ENCODE assay signal across 9 cellular contexts in the genomic region with DNA sequence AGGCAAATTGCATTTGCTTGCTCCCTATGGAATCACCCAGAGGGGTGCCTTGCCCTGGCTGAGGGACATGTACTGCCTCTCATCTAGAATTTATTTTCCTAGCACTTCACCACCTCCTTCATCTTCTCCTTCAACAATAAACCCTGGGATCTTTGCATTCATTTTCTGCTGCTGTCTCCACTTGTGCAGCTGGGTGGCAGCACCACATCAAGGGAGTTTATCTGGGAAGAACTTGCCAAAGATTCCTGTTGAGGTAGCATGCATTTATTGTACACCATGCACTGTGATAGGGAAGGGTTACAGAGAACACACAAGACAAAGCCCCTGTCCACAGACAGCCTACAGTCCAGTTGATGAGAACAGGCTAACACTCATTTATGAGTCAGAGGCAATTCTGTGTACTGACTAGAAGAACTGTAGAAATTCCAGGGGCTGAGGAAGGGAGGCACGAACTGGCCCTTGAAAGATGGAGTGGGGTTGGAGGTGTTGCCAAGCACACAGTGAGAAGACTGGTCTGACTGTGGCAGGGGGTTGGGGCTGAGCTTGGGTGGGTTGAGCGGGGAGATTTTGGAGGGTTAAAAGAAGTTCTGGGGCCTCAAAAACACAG. TPM values are rescaled to one million over a fixed set of nuclear protein-coding genes. Genes with fewer than 3 reads are reported as not detected.
A peak's percentile ranks its signal among the peaks of the same experiment; 100 is the strongest.
DNase-seq lines count a peak whose midpoint lies in the region; ATAC-seq, FAIRE-seq and TF ChIP-seq lines count a peak whose summit lies in the region.
"Had no signal": no experiment of that assay in that cellular context is flagged by ENCODE, and none has a peak within 500 bp of the region (broad histone marks: within the 10 kb centered on the region; RNA-seq: fewer than 3 reads in every experiment).

No MANE protein-coding gene starts in this region.

- ATAC-seq in activated naive CD8-positive, alpha-beta T cell treated with anti-CD3 and anti-CD28 coated beads, Interleukin-2, amount 10 ng/mL, durations not matched to agents 7 days and 5 days (ENCODE audit: low read depth) = no peak
- ATAC-seq in GM19035 (IDR thresholded peaks at IDR 0.05; ENCODE audit: unreplicated experiment) (no peak), T-helper 17 cell (no peak)

- no peak for DNase-seq in activated naive CD8-positive, alpha-beta T cell treated with anti-CD3 and anti-CD28 coated beads, Interleukin-2, amount 10 ng/mL, durations not matched to agents 7 days and 5 days
- DNase-seq in activated naive CD8-positive, alpha-beta T cell treated with anti-CD3 and anti-CD28 coated beads for 36 hours = no peak
- DNase-seq in endothelial cell of umbilical vein (ENCODE audit: low read depth, low spot score) (peak; percentile 56), neuronal stem cell (ENCODE audit: low spot score) (peak; percentile 8), KG1 (lab: John Stamatoyannopoulos, UW) (no peak), T-helper 17 cell (no peak)

- H3K23ac ChIP-seq in neuronal stem cell (ENCODE audit: low read depth, low read length, poor library complexity) = no peak overlapping the region

- H3K4ac ChIP-seq in neuronal stem cell (ENCODE audit: low read length) = no peak overlapping the region

- peak; percentile 85 for TF ChIP-seq CTCF in OCI-LY3 (IDR thresholded peaks at IDR 0.05; ENCODE audit: low read depth, low read length)
- peak; percentile 41 to 52 for TF ChIP-seq CTCF in endothelial cell of umbilical vein (IDR thresholded peaks at IDR 0.05; ENCODE audit: extremely low read depth in 1 of 2, insufficient read depth in 1 of 2, low read depth in 1 of 2, low read length in 2 of 2)

- no peak overlapping the region for H3K18ac ChIP-seq in neuronal stem cell (ENCODE audit: low read length)

- H3K9ac ChIP-seq in OCI-LY3 (ENCODE audit: low read length) = no peak overlapping the region
- H3K9ac ChIP-seq in endothelial cell of umbilical vein (replicated peaks; ENCODE audit: extremely low read depth, insufficient read depth, low read length) = no peak overlapping the region
- no peak overlapping the region for H3K9ac ChIP-seq in neuronal stem cell (ENCODE audit: low read depth, low read length, poor library complexity)

- BruUV-seq in endothelial cell of umbilical vein (replicated peaks; lab: Mats Ljungman, UMichigan) = no TSS peak

- no peak overlapping the region for H4K91ac ChIP-seq in neuronal stem cell (ENCODE audit: low read depth, low read length, poor library complexity)

- peak; percentile 83 for FAIRE-seq in endothelial cell of umbilical vein (lab: Jason Lieb, UNC)
- FAIRE-seq: colon had no signal

- H2BK12ac ChIP-seq in neuronal stem cell (ENCODE audit: low read length) = no peak overlapping the region

- H3K79me2 ChIP-seq in OCI-LY3 (ENCODE audit: low read length) (no peaks in the 10 kb centered on the region), endothelial cell of umbilical vein (ENCODE audit: control insufficient read depth, insufficient read depth, low read length) (no peaks in the 10 kb centered on the region)

- H4K8ac ChIP-seq in neuronal stem cell (ENCODE audit: low read depth, low read length) = no peak overlapping the region

- H3K4me3 ChIP-seq in OCI-LY3 (ENCODE audit: low read length) = no peak overlapping the region
- H3K4me3 ChIP-seq in endothelial cell of umbilical vein (replicated peaks in 1 of 3; ENCODE audit: insufficient read depth in 1 of 3, low read depth in 1 of 3, low read length in 3 of 3) = no peak overlapping the region
- no peak overlapping the region for H3K4me3 ChIP-seq in neuronal stem cell (ENCODE audit: low read length in 2 of 2)

- WGBS in neuronal stem cell (ENCODE audit: extremely low coverage in 2 of 2, insufficient read length in 2 of 2, insufficient replicate concordance in 1 of 2), 2 donors = no CpG with 5 or more reads among the region's 2 CpGs

- H4K20me1 ChIP-seq in OCI-LY3 (ENCODE audit: insufficient read depth, low read length) (no peaks in the 10 kb centered on the region; the same call in 1 of the 2 replicates), endothelial cell of umbilical vein (replicated peaks; ENCODE audit: control insufficient read depth, extremely low read depth, insufficient read depth, low read length) (no peaks in the 10 kb centered on the region)

- no peaks in the 10 kb centered on the region for H3K79me1 ChIP-seq in neuronal stem cell (ENCODE audit: low read depth, low read length)

- TF ChIP-seq POLR2A in endothelial cell of umbilical vein (IDR thresholded peaks at IDR 0.05; ENCODE audit: low read depth, low read length) = no peak

- no peak overlapping the region for H3K14ac ChIP-seq in neuronal stem cell (ENCODE audit: low read length)

- no peaks in the 10 kb centered on the region for H3K9me1 ChIP-seq in endothelial cell of umbilical vein (replicated peaks; ENCODE audit: control insufficient read depth, extremely low read depth, insufficient read depth, low read length)

- H3K27ac ChIP-seq in OCI-LY3 (ENCODE audit: low read length) = no peak overlapping the region
- H3K27ac ChIP-seq in endothelial cell of umbilical vein (ENCODE audit: insufficient read depth, low read depth, low read length) = no peak overlapping the region
- no peak overlapping the region for H3K27ac ChIP-seq in neuronal stem cell (replicated peaks; ENCODE audit: low read length)

- H3K27ac Mint-ChIP-seq in activated naive CD8-positive, alpha-beta T cell treated with anti-CD3 and anti-CD28 coated beads, Interleukin-2, amount 10 ng/mL, durations not matched to agents 7 days and 5 days = peak overlapping the region; percentile 31
- H3K27ac Mint-ChIP-seq in activated naive CD8-positive, alpha-beta T cell treated with anti-CD3 and anti-CD28 coated beads for 36 hours = no peak overlapping the region
- no peak overlapping the region for H3K27ac Mint-ChIP-seq in T-helper 17 cell

- CTCF ChIA-PET in endothelial cell of umbilical vein (lab: Charles Lee) = interaction anchor here (1.0 to 2.1 kb wide), 10 partner anchors 8 to 372 kb away, joined by 3 to 7 read pairs (median 3); a partner anchor contains a TSS

- dilution Hi-C loops in endothelial cell of umbilical vein (cut with MboI; ENCODE audit: extremely low pct_ligation_motif_present, low sequenced_read_pairs) = no loop called here

- peaks cover 8% of the 10 kb centered on the region for H3K36me3 Mint-ChIP-seq in activated naive CD8-positive, alpha-beta T cell treated with anti-CD3 and anti-CD28 coated beads, Interleukin-2, amount 10 ng/mL, durations not matched to agents 7 days and 5 days
- no peaks in the 10 kb centered on the region for H3K36me3 Mint-ChIP-seq in activated naive CD8-positive, alpha-beta T cell treated with anti-CD3 and anti-CD28 coated beads for 36 hours
- H3K36me3 Mint-ChIP-seq in T-helper 17 cell (ENCODE audit: low read depth) = peaks cover 6% of the 10 kb centered on the region

- H3K27me3 ChIP-seq in OCI-LY3 (ENCODE audit: low read depth, low read length) (no peaks in the 10 kb centered on the region), endothelial cell of umbilical vein (ENCODE audit: control insufficient read depth in 2 of 2, insufficient read depth in 2 of 2, low read length in 2 of 2) (no peaks in the 10 kb centered on the region), neuronal stem cell (ENCODE audit: control insufficient read depth in 3 of 3, insufficient read depth in 3 of 3, low read depth in 1 of 3, low read length in 3 of 3) (no peaks in the 10 kb centered on the region)

- H3K4me2 ChIP-seq in OCI-LY3 (ENCODE audit: low read length) = no peak overlapping the region
- H3K4me2 ChIP-seq in endothelial cell of umbilical vein (ENCODE audit: insufficient read depth, low read length) = no peak overlapping the region
- H3K4me2 ChIP-seq in neuronal stem cell (ENCODE audit: insufficient read depth, low read length, poor library complexity, severe bottlenecking) = no peak overlapping the region

- H3K36me3 ChIP-seq in OCI-LY3 (replicated peaks; ENCODE audit: low read depth, low read length) (peaks cover 30% of the 10 kb centered on the region), endothelial cell of umbilical vein (ENCODE audit: control insufficient read depth in 2 of 2, extremely low read depth in 1 of 2, insufficient read depth in 2 of 2, low read length in 2 of 2) (peaks cover 0 to 20% of the 10 kb centered on the region in 2 experiments), neuronal stem cell (replicated peaks in 1 of 2; ENCODE audit: control insufficient read depth in 2 of 2, insufficient read depth in 2 of 2, low read length in 2 of 2) (peaks cover 31 to 77% of the 10 kb centered on the region in 2 donors)

- no peak overlapping the region for H2BK15ac ChIP-seq in neuronal stem cell (ENCODE audit: low read length)

- no peak overlapping the region for H2BK120ac ChIP-seq in neuronal stem cell (ENCODE audit: low read depth, low read length)

- H3K4me1 ChIP-seq in OCI-LY3 (ENCODE audit: low read length) (no peaks in the 10 kb centered on the region), endothelial cell of umbilical vein (ENCODE audit: control insufficient read depth, extremely low read depth, insufficient read depth, low read length) (no peaks in the 10 kb centered on the region), neuronal stem cell (ENCODE audit: control insufficient read depth in 2 of 2, insufficient read depth in 1 of 2, low read depth in 1 of 2, low read length in 2 of 2) (no peaks in the 10 kb centered on the region)

- H2AK5ac ChIP-seq in neuronal stem cell (ENCODE audit: low read depth, low read length) = no peak overlapping the region

- no peak overlapping the region for H3K4me3 Mint-ChIP-seq in activated naive CD8-positive, alpha-beta T cell treated with anti-CD3 and anti-CD28 coated beads, Interleukin-2, amount 10 ng/mL, durations not matched to agents 7 days and 5 days
- H3K4me3 Mint-ChIP-seq in activated naive CD8-positive, alpha-beta T cell treated with anti-CD3 and anti-CD28 coated beads for 36 hours = no peak overlapping the region
- no peak overlapping the region for H3K4me3 Mint-ChIP-seq in T-helper 17 cell

- no peaks in the 10 kb centered on the region for H3K9me3 Mint-ChIP-seq in activated naive CD8-positive, alpha-beta T cell treated with anti-CD3 and anti-CD28 coated beads, Interleukin-2, amount 10 ng/mL, durations not matched to agents 7 days and 5 days
- H3K9me3 Mint-ChIP-seq in activated naive CD8-positive, alpha-beta T cell treated with anti-CD3 and anti-CD28 coated beads for 36 hours = no peaks in the 10 kb centered on the region

- no peaks in the 10 kb centered on the region for H3K27me3 Mint-ChIP-seq in activated naive CD8-positive, alpha-beta T cell treated with anti-CD3 and anti-CD28 coated beads, Interleukin-2, amount 10 ng/mL, durations not matched to agents 7 days and 5 days
- no peaks in the 10 kb centered on the region for H3K27me3 Mint-ChIP-seq in activated naive CD8-positive, alpha-beta T cell treated with anti-CD3 and anti-CD28 coated beads for 36 hours
- H3K27me3 Mint-ChIP-seq in T-helper 17 cell = no peaks in the 10 kb centered on the region

- no peak overlapping the region for H2BK5ac ChIP-seq in neuronal stem cell (ENCODE audit: low read length)

- intact Hi-C loops in endothelial cell of umbilical vein (cut with micrococcal nuclease) = loop anchor here (5.0 to 10.0 kb wide), 3 partner anchors 50 to 183 kb away; a partner anchor contains a TSS

- H3K9me3 ChIP-seq in OCI-LY3 (ENCODE audit: insufficient read depth, low read length) (no peaks in the 10 kb centered on the region), endothelial cell of umbilical vein (replicated peaks; ENCODE audit: control insufficient read depth, insufficient read depth, low read length) (no peaks in the 10 kb centered on the region), neuronal stem cell (replicated peaks in 1 of 2; ENCODE audit: control insufficient read depth in 2 of 2, insufficient read depth in 1 of 2, low read depth in 1 of 2, low read length in 2 of 2) (no peaks in the 10 kb centered on the region), T-helper 17 cell (ENCODE audit: control insufficient read depth, low read length, poor library complexity, severe bottlenecking) (no peaks in the 10 kb centered on the region)

- POLR2A ChIA-PET in activated naive CD8-positive, alpha-beta T cell treated with anti-CD3 and anti-CD28 coated beads, Interleukin-2, amount 10 ng/mL, durations not matched to agents 7 days and 5 days (lab: Charles Lee) = interaction anchor here (1.4 kb wide), 1 partner anchor 21 kb away, joined by 3 read pairs; no protein-coding TSS in a partner anchor
- POLR2A ChIA-PET in endothelial cell of umbilical vein (lab: Charles Lee) = no interaction called here

- peaks cover 7% of the 10 kb centered on the region for H3K4me1 Mint-ChIP-seq in activated naive CD8-positive, alpha-beta T cell treated with anti-CD3 and anti-CD28 coated beads, Interleukin-2, amount 10 ng/mL, durations not matched to agents 7 days and 5 days
- H3K4me1 Mint-ChIP-seq in activated naive CD8-positive, alpha-beta T cell treated with anti-CD3 and anti-CD28 coated beads for 36 hours = peaks cover 4% of the 10 kb centered on the region
- H3K4me1 Mint-ChIP-seq in T-helper 17 cell = peaks cover 5% of the 10 kb centered on the region

- H2AFZ ChIP-seq in OCI-LY3 (ENCODE audit: low read depth, low read length) = no peak overlapping the region
- no peak overlapping the region for H2AFZ ChIP-seq in endothelial cell of umbilical vein (ENCODE audit: low read depth, low read length)
- H2AFZ ChIP-seq in neuronal stem cell (ENCODE audit: low read length) = no peak overlapping the region

RNA-seq across cellular contexts. Expression of a gene that starts 17.5 kb away (rescaled TPM):
- not detected for total RNA-seq in activated naive CD8-positive, alpha-beta T cell treated with anti-CD3 and anti-CD28 coated beads, Interleukin-2, amount 10 ng/mL, durations not matched to agents 7 days and 5 days
- not detected for total RNA-seq in activated naive CD8-positive, alpha-beta T cell treated with anti-CD3 and anti-CD28 coated beads for 36 hours
- total RNA-seq in endothelial cell of umbilical vein (not detected in 2 replicates), T-helper 17 cell (not detected)
- polyA plus RNA-seq in endothelial cell of umbilical vein = not detected in 2 replicates
- not detected in 2 replicates for polyA plus RNA-seq in endothelial cell of umbilical vein (2011; cell fraction: cytosol; rRNA removed)
- not detected in 2 replicates for polyA plus RNA-seq in endothelial cell of umbilical vein (2011; cell fraction: nucleus; rRNA removed)
- polyA plus RNA-seq in endothelial cell of umbilical vein (2012) = not detected in 2 replicates
- polyA minus RNA-seq in endothelial cell of umbilical vein = not detected in 2 replicates
- polyA minus RNA-seq in endothelial cell of umbilical vein (2011; cell fraction: cytosol; rRNA and poly(A)+ RNA removed) = not detected
- not detected in 2 replicates for polyA minus RNA-seq in endothelial cell of umbilical vein (2011; cell fraction: nucleus; rRNA and poly(A)+ RNA removed)
- polyA plus RNA-seq in neuronal stem cell (2013, experiment 1 of 2) = not detected
- not detected for polyA plus RNA-seq in neuronal stem cell (2013, experiment 2 of 2)

RNA-seq across cellular contexts. Expression of a gene that starts 30.0 kb away (rescaled TPM):
- total RNA-seq in activated naive CD8-positive, alpha-beta T cell treated with anti-CD3 and anti-CD28 coated beads, Interleukin-2, amount 10 ng/mL, durations not matched to agents 7 days and 5 days = 100 to 1,000 TPM; 123 to 125 TPM
- 100 to 1,000 TPM; 105 to 107 TPM for total RNA-seq in activated naive CD8-positive, alpha-beta T cell treated with anti-CD3 and anti-CD28 coated beads for 36 hours
- total RNA-seq in endothelial cell of umbilical vein (202 and 203 TPM in 2 replicates), T-helper 17 cell (100 to 1,000 TPM; 139 to 158 TPM)
- 419 and 481 TPM in 2 replicates for polyA plus RNA-seq in endothelial cell of umbilical vein
- 477 and 497 TPM in 2 replicates for polyA plus RNA-seq in endothelial cell of umbilical vein (2011; cell fraction: cytosol; rRNA removed)
- polyA plus RNA-seq in endothelial cell of umbilical vein (2011; cell fraction: nucleus; rRNA removed) = 351 and 359 TPM in 2 replicates
- 257 and 321 TPM in 2 replicates for polyA plus RNA-seq in endothelial cell of umbilical vein (2012)
- polyA minus RNA-seq in endothelial cell of umbilical vein = 266 and 298 TPM in 2 replicates
- 139 TPM for polyA minus RNA-seq in endothelial cell of umbilical vein (2011; cell fraction: cytosol; rRNA and poly(A)+ RNA removed)
- polyA minus RNA-seq in endothelial cell of umbilical vein (2011; cell fraction: nucleus; rRNA and poly(A)+ RNA removed) = 59.9 and 70.6 TPM in 2 replicates
- polyA plus RNA-seq in neuronal stem cell (2013, experiment 1 of 2) = 177 TPM
- 162 TPM for polyA plus RNA-seq in neuronal stem cell (2013, experiment 2 of 2)

RNA-seq across cellular contexts. Expression of a gene that starts 56.5 kb away (rescaled TPM):
- 10 to 100 TPM; 82.9 to 84.5 TPM for total RNA-seq in activated naive CD8-positive, alpha-beta T cell treated with anti-CD3 and anti-CD28 coated beads, Interleukin-2, amount 10 ng/mL, durations not matched to agents 7 days and 5 days
- 10 to 100 TPM; 48.8 to 55.5 TPM for total RNA-seq in activated naive CD8-positive, alpha-beta T cell treated with anti-CD3 and anti-CD28 coated beads for 36 hours
- total RNA-seq in endothelial cell of umbilical vein = 42.0 and 58.9 TPM in 2 replicates
- 3.2 and 5.3 TPM in 2 replicates for polyA plus RNA-seq in endothelial cell of umbilical vein
- polyA plus RNA-seq in endothelial cell of umbilical vein (2011; cell fraction: cytosol; rRNA removed) = 10.9 and 11.7 TPM in 2 replicates
- polyA plus RNA-seq in endothelial cell of umbilical vein (2011; cell fraction: nucleus; rRNA removed) = 36.9 and 43.3 TPM in 2 replicates
- 23.7 and 31.8 TPM in 2 replicates for polyA plus RNA-seq in endothelial cell of umbilical vein (2012)
- polyA minus RNA-seq in endothelial cell of umbilical vein = 18.7 and 21.7 TPM in 2 replicates
- polyA minus RNA-seq in endothelial cell of umbilical vein (2011; cell fraction: cytosol; rRNA and poly(A)+ RNA removed) = 13.5 TPM
- polyA minus RNA-seq in endothelial cell of umbilical vein (2011; cell fraction: nucleus; rRNA and poly(A)+ RNA removed) = 19.2 and 19.6 TPM in 2 replicates
- polyA plus RNA-seq in neuronal stem cell (2013, experiment 1 of 2) = 12.0 TPM
- 13.1 TPM for polyA plus RNA-seq in neuronal stem cell (2013, experiment 2 of 2)
- total RNA-seq in T-helper 17 cell = 10 to 100 TPM; 36.6 to 44.4 TPM

Comparison
In these comparisons a context has a peak if more than half of its experiments do, and no peak if none do; other contexts are left out.
1. DNase-seq: peak in endothelial cell of umbilical vein (single experiment) and neuronal stem cell (single experiment); none in activated naive CD8-positive, alpha-beta T cell treated with anti-CD3 and anti-CD28 coated beads, Interleukin-2, amount 10 ng/mL, durations not matched to agents 7 days and 5 days (single experiment), activated naive CD8-positive, alpha-beta T cell treated with anti-CD3 and anti-CD28 coated beads for 36 hours (single experiment), KG1 (single experiment) and T-helper 17 cell (0 of 3).